9 cellular contexts compared by ENCODE assay signal in the genomic region with DNA sequence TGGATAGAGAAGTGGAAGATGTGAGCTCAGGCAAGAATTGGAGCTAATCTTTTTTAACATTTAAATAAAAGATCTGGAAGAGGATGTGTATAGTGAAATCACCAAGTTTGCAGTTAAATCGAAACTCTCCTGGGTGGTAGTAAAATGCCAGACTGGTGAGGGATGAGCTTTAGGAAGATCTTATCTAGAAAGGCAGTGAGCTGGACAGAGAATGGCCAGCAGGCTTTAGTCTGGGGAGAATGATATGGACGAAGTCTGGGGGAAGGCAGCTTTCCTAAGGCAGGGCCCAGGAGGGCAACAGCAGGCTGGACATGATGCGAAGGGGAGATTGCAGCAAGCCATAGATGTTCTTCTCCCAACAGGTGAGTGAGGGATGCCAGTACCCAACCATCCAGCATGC. TPM values are rescaled to one million over a fixed set of nuclear protein-coding genes. Genes with fewer than 3 reads are reported as not detected.
"Had no signal": no experiment of that assay in that cellular context is flagged by ENCODE, and none has a peak within 500 bp of the region (broad histone marks: within the 10 kb centered on the region; RNA-seq: fewer than 3 reads in every experiment).

No MANE protein-coding gene starts in this region.

- H3K36me3 ChIP-seq: HAP-1 had no signal

- H3K4me3 Mint-ChIP-seq: GM23338, H9, HFFc6 had no signal

- H3K9me3 ChIP-seq: HAP-1 had no signal

- ATAC-seq: GM23338, HCT116 had no signal

- H3K27ac Mint-ChIP-seq: GM23338, H9, HFFc6 had no signal

- H3K4me1 ChIP-seq: HAP-1 had no signal

- H3K9ac ChIP-seq: GM23248 had no signal

- H3K27ac ChIP-seq: GM23248 had no signal

- H2AFZ ChIP-seq: GM23248, GM23338 had no signal

- DNase-seq: GM23248, GOT3, H7, H9, HCEC 1CT, HFFc6 had no signal

- H3K9me3 Mint-ChIP-seq: GM23338, H9, HFFc6 had no signal

- H3K4me3 ChIP-seq: GM23248, GM23338, HAP-1 had no signal

- H3K4me2 ChIP-seq: GM23338 had no signal

RNA-seq across cellular contexts. Expression of a gene that starts 25.6 kb away (rescaled TPM):
- total RNA-seq: GM23248, HFFc6 had no signal
- polyA plus RNA-seq: GM23248 had no signal
